Comparison of ENCODE assay signal across 9 cellular contexts in genomic region chr3:100634493-100635272, GRCh38. TPM values are rescaled to one million over a fixed set of nuclear protein-coding genes. Genes with fewer than 3 reads are reported as not detected.
DNase-seq lines count a peak whose midpoint lies in the region; ATAC-seq and TF ChIP-seq lines count a peak whose summit lies in the region.
"Had no signal": no experiment of that assay in that cellular context is flagged by ENCODE, and none has a peak within 500 bp of the region (broad histone marks: within the 10 kb centered on the region; RNA-seq: fewer than 3 reads in every experiment).

No MANE protein-coding gene starts in this region.

- H3K4me3 Mint-ChIP-seq in activated CD4-positive, alpha-beta T cell treated with anti-CD3 and anti-CD28 coated beads, Interleukin-2, amount 10 ng/mL, durations not matched to agents 7 days and 5 days: no peak overlapping the region

- H3K36me3 ChIP-seq in IMR-90 (ENCODE audit: control insufficient read depth, insufficient read depth, low read length) (no peaks in the 10 kb centered on the region), vagina (no peaks in the 10 kb centered on the region)

- no peaks in the 10 kb centered on the region for H3K9me3 ChIP-seq in IMR-90 (ENCODE audit: control insufficient read depth, insufficient read depth, low read length)
- no peaks in the 10 kb centered on the region for H3K9me3 ChIP-seq in vagina

- H3K27ac ChIP-seq in IMR-90 (ENCODE audit: insufficient read depth, low read length): no peak overlapping the region
- H3K27ac ChIP-seq in vagina: no peak overlapping the region
- H3K27ac ChIP-seq: SK-N-MC had no signal

- no peak overlapping the region for H4K8ac ChIP-seq in IMR-90 (ENCODE audit: low read depth in 2 of 2, low read length in 2 of 2)

- no peaks in the 10 kb centered on the region for H3K9me1 ChIP-seq in IMR-90 (ENCODE audit: insufficient read depth, low read length)

- no peak overlapping the region for H2BK120ac ChIP-seq in IMR-90 (ENCODE audit: low read depth, low read length)

- H2BK15ac ChIP-seq in IMR-90 (ENCODE audit: low read depth, low read length): no peak overlapping the region

- DNase-seq in IMR-90 (peak; percentile 6), iPS-NIHi11 (ENCODE audit: low spot score) (peak; percentile 4), vagina (ENCODE audit: extremely low spot score in 2 of 2) (no peak), NOMO-1 (lab: John Stamatoyannopoulos, UW; ENCODE audit: unreplicated experiment in 2 of 2) (no peak), islet precursor cell (no peak)
- DNase-seq in activated CD4-positive, alpha-beta T cell treated with anti-CD3 and anti-CD28 coated beads, Interleukin-2, amount 10 ng/mL, durations not matched to agents 7 days and 5 days: peak; percentile 56
- no peak for DNase-seq in stimulated activated naive CD4-positive, alpha-beta T cell treated with Interleukin-2 at 50 U/mL for 16 hours (lab: John Stamatoyannopoulos, UW)

- H2BK5ac ChIP-seq in IMR-90 (ENCODE audit: low read depth, low read length, poor library complexity, severe bottlenecking): no peak overlapping the region

- no peak overlapping the region for H3K4ac ChIP-seq in IMR-90 (ENCODE audit: low read depth, low read length)

- dilution Hi-C loops in IMR-90 (cut with HindIII; ENCODE audit: low sequenced_read_pairs, unreplicated experiment): no loop called here

- H3K27me3 Mint-ChIP-seq in activated CD4-positive, alpha-beta T cell treated with anti-CD3 and anti-CD28 coated beads, Interleukin-2, amount 10 ng/mL, durations not matched to agents 7 days and 5 days: peaks cover 5% of the 10 kb centered on the region

- no peak overlapping the region for H3K18ac ChIP-seq in IMR-90 (ENCODE audit: low read depth, low read length)

- H2AK9ac ChIP-seq in IMR-90 (replicated peaks; ENCODE audit: low read depth, low read length, poor library complexity): no peak overlapping the region

- H3K14ac ChIP-seq in IMR-90 (replicated peaks; ENCODE audit: low read depth, low read length): no peak overlapping the region

- no peak for TF ChIP-seq POLR2A in IMR-90 (IDR thresholded peaks at IDR 0.05; ENCODE audit: low read depth, low read length)
- TF ChIP-seq POLR2A in vagina (IDR thresholded peaks at IDR 0.05): no peak

- TF ChIP-seq CTCF in IMR-90 (conservative IDR thresholded peaks at IDR 0.05; ENCODE audit: low read depth, low read length) (0 out of 2 replicates have a peak, but pooled peaks have one; percentile 4), vagina (IDR thresholded peaks at IDR 0.05) (no peak)

- no peak overlapping the region for H3K23ac ChIP-seq in IMR-90 (ENCODE audit: low read depth, low read length)

- no peaks in the 10 kb centered on the region for H3K36me3 Mint-ChIP-seq in activated CD4-positive, alpha-beta T cell treated with anti-CD3 and anti-CD28 coated beads, Interleukin-2, amount 10 ng/mL, durations not matched to agents 7 days and 5 days (ENCODE audit: low read depth)

- peak; percentile 66 for ATAC-seq in GM18502 (IDR thresholded peaks at IDR 0.05; ENCODE audit: poor library complexity, unreplicated experiment)
- ATAC-seq in IMR-90 (ENCODE audit: low read depth): no peak

- no peak overlapping the region for H3K9ac ChIP-seq in IMR-90 (ENCODE audit: low read depth, low read length)

- H3K27me3 ChIP-seq in IMR-90 (ENCODE audit: control insufficient read depth, insufficient read depth, low read length) (no peaks in the 10 kb centered on the region; the same call in none of the 2 replicates), vagina (no peaks in the 10 kb centered on the region)

- no CpG with 5 or more reads among the region's 5 CpGs for WGBS in IMR-90 (ENCODE audit: extremely low coverage in 2 of 2, insufficient read length in 1 of 2), 2 experiments

- H4K91ac ChIP-seq in IMR-90 (ENCODE audit: insufficient read depth, low read depth, low read length): no peak overlapping the region

- H3K9me3 Mint-ChIP-seq in activated CD4-positive, alpha-beta T cell treated with anti-CD3 and anti-CD28 coated beads, Interleukin-2, amount 10 ng/mL, durations not matched to agents 7 days and 5 days: no peaks in the 10 kb centered on the region

- H4K20me1 ChIP-seq in IMR-90 (ENCODE audit: insufficient read depth, low read length): no peaks in the 10 kb centered on the region

- BruUV-seq in IMR-90 (replicated peaks; lab: Mats Ljungman, UMichigan): no TSS peak

- H2BK20ac ChIP-seq in IMR-90 (ENCODE audit: low read depth, low read length): no peak overlapping the region

- no peak overlapping the region for H3K4me3 ChIP-seq in IMR-90 (ENCODE audit: insufficient read depth, low read depth, low read length)
- no peak overlapping the region for H3K4me3 ChIP-seq in vagina
- H3K4me3 ChIP-seq: SK-N-MC had no signal

- in situ Hi-C loops in IMR-90 (cut with MboI; ENCODE audit: low sequenced_read_pairs): no loop called here

- no peak overlapping the region for H3K27ac Mint-ChIP-seq in activated CD4-positive, alpha-beta T cell treated with anti-CD3 and anti-CD28 coated beads, Interleukin-2, amount 10 ng/mL, durations not matched to agents 7 days and 5 days

- POLR2A ChIA-PET in IMR-90 (lab: Charles Lee; ENCODE audit: unreplicated experiment): no interaction called here
- POLR2A ChIA-PET in activated CD4-positive, alpha-beta T cell treated with anti-CD3 and anti-CD28 coated beads, Interleukin-2, amount 10 ng/mL, durations not matched to agents 7 days and 5 days (lab: Charles Lee): interaction anchor here (0.6 kb wide), 1 partner anchor 26 kb away, joined by 3 read pairs; no protein-coding TSS in a partner anchor

- no peaks in the 10 kb centered on the region for H3K4me1 ChIP-seq in IMR-90 (ENCODE audit: control insufficient read depth, insufficient read depth, low read length)
- H3K4me1 ChIP-seq in vagina: no peaks in the 10 kb centered on the region

- no peaks in the 10 kb centered on the region for H3K79me1 ChIP-seq in IMR-90 (ENCODE audit: low read depth in 1 of 2, low read length in 2 of 2)

- no peak for TF ChIP-seq RAD21 in IMR-90 (IDR thresholded peaks at IDR 0.05; ENCODE audit: low read length)

- no peak overlapping the region for H2AK5ac ChIP-seq in IMR-90 (ENCODE audit: low read depth, low read length)

- H3K56ac ChIP-seq in IMR-90 (ENCODE audit: extremely low read depth, insufficient read depth, low read length): no peak overlapping the region

- CTCF ChIA-PET in IMR-90 (lab: Yijun Ruan, JAX): interaction anchor here (0.5 kb wide), 1 partner anchor 26 kb away, joined by 3 read pairs; no protein-coding TSS in a partner anchor
- CTCF ChIA-PET in activated CD4-positive, alpha-beta T cell treated with anti-CD3 and anti-CD28 coated beads, Interleukin-2, amount 10 ng/mL, durations not matched to agents 7 days and 5 days (lab: Charles Lee): interaction anchor here (1.1 to 1.5 kb wide), 2 partner anchors 16 to 45 kb away, joined by 3 read pairs; no protein-coding TSS in a partner anchor

- no peak overlapping the region for H3K4me2 ChIP-seq in IMR-90 (ENCODE audit: low read depth, low read length)

- intact Hi-C loops in IMR-90 (cut with micrococcal nuclease): no loop called here
- intact Hi-C loops in vagina (cut with DNase I): no loop called here

- no peak overlapping the region for H2AFZ ChIP-seq in IMR-90 (replicated peaks; ENCODE audit: low read length, poor library complexity)

- no peak overlapping the region for H4K5ac ChIP-seq in IMR-90 (ENCODE audit: low read depth, low read length)

- peaks cover 15% of the 10 kb centered on the region for H3K4me1 Mint-ChIP-seq in activated CD4-positive, alpha-beta T cell treated with anti-CD3 and anti-CD28 coated beads, Interleukin-2, amount 10 ng/mL, durations not matched to agents 7 days and 5 days

TF ChIP-seq in IMR-90, 13 proteins besides CTCF, POLR2A, EP300 and RAD21:
- no peak for TF ChIP-seq MAFK (IDR thresholded peaks at IDR 0.05; ENCODE audit: low read depth, low read length)
- TF ChIP-seq FOS (IDR thresholded peaks at IDR 0.05; ENCODE audit: low read depth, low read length): no peak
- TF ChIP-seq MXI1 (IDR thresholded peaks at IDR 0.05; ENCODE audit: borderline replicate concordance, low read depth, low read length): no peak
- no peak for TF ChIP-seq SMC3 (IDR thresholded peaks at IDR 0.05; ENCODE audit: low read depth, low read length)
- no peak for TF ChIP-seq CHD1 (IDR thresholded peaks at IDR 0.05; ENCODE audit: low read depth, low read length)

RNA-seq across cellular contexts. Expression of gene ADGRG7, which starts 25.3 kb away (rescaled TPM):
- total RNA-seq in IMR-90 (2012; rRNA removed) (not detected in 2 replicates), vagina (not detected)
- polyA plus RNA-seq in IMR-90 (2012; rRNA removed): not detected in 2 replicates
- polyA plus RNA-seq in IMR-90 (2012; cell fraction: cytosol; rRNA removed): not detected in 2 replicates
- not detected in 2 replicates for polyA plus RNA-seq in IMR-90 (2012; cell fraction: nucleus; rRNA removed; ENCODE audit: low replicate concordance)
- not detected for total RNA-seq in activated CD4-positive, alpha-beta T cell treated with anti-CD3 and anti-CD28 coated beads, Interleukin-2, amount 10 ng/mL, durations not matched to agents 7 days and 5 days

Comparison
In these comparisons a context has a peak if more than half of its experiments do, and no peak if none do; other contexts are left out.
1. DNase-seq: peak in IMR-90 (single experiment), activated CD4-positive, alpha-beta T cell treated with anti-CD3 and anti-CD28 coated beads, Interleukin-2, amount 10 ng/mL, durations not matched to agents 7 days and 5 days (single experiment) and iPS-NIHi11 (single experiment); none in vagina (0 of 2), stimulated activated naive CD4-positive, alpha-beta T cell treated with Interleukin-2 at 50 U/mL for 16 hours (single experiment), NOMO-1 (0 of 2) and islet precursor cell (single experiment).